In the genomic region with DNA sequence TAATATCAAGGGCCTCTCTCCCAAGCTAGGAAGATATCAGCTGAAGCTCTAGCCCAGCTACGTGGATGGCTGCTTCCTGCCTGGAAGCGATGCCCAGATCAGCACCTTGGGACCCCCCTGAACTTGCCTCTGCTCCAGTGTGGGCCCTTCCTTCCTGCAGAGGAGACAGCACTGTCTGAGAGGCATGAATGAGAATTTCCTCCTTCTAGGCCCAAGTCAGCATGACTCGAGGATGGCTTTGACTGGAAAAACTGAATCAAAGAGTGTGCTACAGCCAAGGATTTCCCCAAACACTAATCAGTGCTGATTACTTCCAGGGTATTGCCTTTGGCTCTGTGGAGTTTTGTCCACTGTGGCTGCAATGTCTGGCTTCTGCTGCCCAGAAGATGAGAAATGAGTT, we compare ENCODE assay signal across 14 cellular contexts. TPM values are rescaled to one million over a fixed set of nuclear protein-coding genes. Genes with fewer than 3 reads are reported as not detected.
DNase-seq lines count a peak whose midpoint lies in the region; ATAC-seq and TF ChIP-seq lines count a peak whose summit lies in the region.
"Had no signal": no experiment of that assay in that cellular context is flagged by ENCODE, and none has a peak within 500 bp of the region (broad histone marks: within the 10 kb centered on the region; RNA-seq: fewer than 3 reads in every experiment).

No MANE protein-coding gene starts in this region.

- H4K20me1 ChIP-seq in IMR-90 (ENCODE audit: insufficient read depth, low read length): peaks cover 58% of the 10 kb centered on the region

- no peaks in the 10 kb centered on the region for H3K36me3 ChIP-seq in IMR-90 (ENCODE audit: control insufficient read depth, insufficient read depth, low read length)
- H3K36me3 ChIP-seq in ascending aorta: no peaks in the 10 kb centered on the region
- no peaks in the 10 kb centered on the region for H3K36me3 ChIP-seq in subcutaneous abdominal adipose tissue (ENCODE audit: control insufficient read depth in 5 of 5, insufficient read depth in 5 of 5, low read length in 5 of 5)
- no peaks in the 10 kb centered on the region for H3K36me3 ChIP-seq in ovary

- H4K5ac ChIP-seq in IMR-90 (ENCODE audit: low read depth, low read length): no peak overlapping the region

- H3K23ac ChIP-seq in IMR-90 (ENCODE audit: low read depth, low read length): peak overlapping the region; percentile 15; the same call in 1 of the 2 replicates

- H3K27ac ChIP-seq in IMR-90 (ENCODE audit: insufficient read depth, low read length) (peak overlapping the region; percentile 31; the same call in 1 of the 2 replicates), ascending aorta (peak overlapping the region; percentile 52 to 71), right cardiac atrium (ENCODE audit: low read length) (peak overlapping the region; percentile 66), subcutaneous abdominal adipose tissue (ENCODE audit: low read depth, low read length) (peak overlapping the region; percentile 79), ovary (no peak overlapping the region)

- peak overlapping the region; percentile 72 for H3K4ac ChIP-seq in IMR-90 (ENCODE audit: low read depth, low read length)

- peak overlapping the region; percentile 17; the same call in 1 of the 3 replicates for H2BK15ac ChIP-seq in IMR-90 (ENCODE audit: low read depth, low read length)

- H3K9me3 ChIP-seq in IMR-90 (ENCODE audit: control insufficient read depth, insufficient read depth, low read length) (no peaks in the 10 kb centered on the region), ascending aorta (no peaks in the 10 kb centered on the region), right cardiac atrium (ENCODE audit: control insufficient read depth, low read length) (no peaks in the 10 kb centered on the region), subcutaneous abdominal adipose tissue (ENCODE audit: control insufficient read depth in 5 of 5, low read length in 5 of 5) (no peaks in the 10 kb centered on the region), ovary (no peaks in the 10 kb centered on the region)
- H3K9me3 ChIP-seq: testis had no signal

- H3K14ac ChIP-seq in IMR-90 (replicated peaks; ENCODE audit: low read depth, low read length): peak overlapping the region; percentile 44; the same call in 1 of the 2 replicates

- H3K9me1 ChIP-seq in IMR-90 (ENCODE audit: insufficient read depth, low read length): peaks cover 42% of the 10 kb centered on the region

- H3K18ac ChIP-seq in IMR-90 (ENCODE audit: low read depth, low read length): 0 out of 2 replicates have a peak overlapping the region, but pooled peaks have one; percentile 20

- TF ChIP-seq POLR2A in IMR-90 (IDR thresholded peaks at IDR 0.05; ENCODE audit: low read depth, low read length) (no peak), ovary (IDR thresholded peaks at IDR 0.05) (no peak)

- no peak for TF ChIP-seq RAD21 in IMR-90 (IDR thresholded peaks at IDR 0.05; ENCODE audit: low read length)

- CTCF ChIA-PET in IMR-90 (lab: Yijun Ruan, JAX): interaction anchor here (0.5 to 0.7 kb wide), 2 partner anchors 12 to 81 kb away, joined by 3 read pairs; no protein-coding TSS in a partner anchor

- WGBS in IMR-90 (ENCODE audit: extremely low coverage in 2 of 2, insufficient read length in 1 of 2), 2 experiments: 80% methylated on average over 1 of the region's 3 CpGs; no CpG with 5 or more reads in 1 of the 2 experiments
- WGBS in right cardiac atrium: 34% methylated on average over 3 of the region's 3 CpGs
- WGBS in ovary, 3 donors: 49 to 69% (median 63%) methylated on average over 3 of the region's 3 CpGs

- TF ChIP-seq CTCF in IMR-90 (conservative IDR thresholded peaks at IDR 0.05; ENCODE audit: low read depth, low read length) (no peak), ascending aorta (IDR thresholded peaks at IDR 0.05) (no peak), ovary (IDR thresholded peaks at IDR 0.05) (no peak)

- H2AK5ac ChIP-seq in IMR-90 (ENCODE audit: low read depth, low read length): peak overlapping the region; percentile 52; the same call in 1 of the 2 replicates

- H2BK5ac ChIP-seq in IMR-90 (ENCODE audit: low read depth, low read length, poor library complexity, severe bottlenecking): peak overlapping the region; percentile 57

- DNase-seq in IMR-90 (peak; percentile 36), ascending aorta (ENCODE audit: low spot score in 2 of 2) (no peak), right cardiac atrium (peak in 1 of 3 donors; percentile 65), COLO829 (ENCODE audit: low spot score) (no peak), ovary (no peak), occipital lobe (lab: John Stamatoyannopoulos, UW) (no peak)
- no peak for DNase-seq in activated CD8-positive, alpha-beta memory T cell treated with anti-CD3 and anti-CD28 coated beads, Interleukin-2, amount 50 U/mL, for 48 hours
- DNase-seq: cortex of kidney; DMS79; NCI-H1436; NK-92 treated with Interleukin-12 subunit alpha and Interleukin-12 subunit beta, amount 100 ng/mL, for 24 hours; stimulated activated CD4-positive, alpha-beta T cell treated with anti-CD3 and anti-CD28 coated beads, Interleukin-4, amount 100 ng/mL, for 1 hour; testis had no signal

- peak overlapping the region; percentile 48; the same call in 1 of the 2 replicates for H4K91ac ChIP-seq in IMR-90 (ENCODE audit: insufficient read depth, low read depth, low read length)

- ATAC-seq in IMR-90 (ENCODE audit: low read depth): no peak
- ATAC-seq in right cardiac atrium: peak; percentile 69 to 76

- in situ Hi-C loops in IMR-90 (cut with MboI; ENCODE audit: low sequenced_read_pairs): no loop called here

- H3K79me1 ChIP-seq in IMR-90 (ENCODE audit: low read depth in 1 of 2, low read length in 2 of 2): peaks cover 15 to 81% of the 10 kb centered on the region in 2 experiments

- H3K4me3 ChIP-seq in IMR-90 (ENCODE audit: insufficient read depth, low read depth, low read length) (no peak overlapping the region), ascending aorta (no peak overlapping the region), right cardiac atrium (ENCODE audit: low read length) (no peak overlapping the region), subcutaneous abdominal adipose tissue (ENCODE audit: low read depth in 1 of 5, low read length in 5 of 5) (no peak overlapping the region), ovary (no peak overlapping the region)
- H3K4me3 ChIP-seq: testis had no signal

- H2AFZ ChIP-seq in IMR-90 (replicated peaks; ENCODE audit: low read length, poor library complexity): peak overlapping the region; percentile 9

- H3K4me1 ChIP-seq in IMR-90 (ENCODE audit: control insufficient read depth, insufficient read depth, low read length) (peaks cover 50% of the 10 kb centered on the region), ascending aorta (peaks cover 29 to 79% of the 10 kb centered on the region in 2 donors), right cardiac atrium (ENCODE audit: control insufficient read depth, insufficient read depth, low read length) (peaks cover 12% of the 10 kb centered on the region), subcutaneous abdominal adipose tissue (ENCODE audit: control insufficient read depth in 5 of 5, insufficient read depth in 5 of 5, low read length in 5 of 5) (peaks cover 6 to 78% (median 41%) of the 10 kb centered on the region in 5 donors), ovary (ENCODE audit: insufficient read depth) (peaks cover 19% of the 10 kb centered on the region)

- H3K4me2 ChIP-seq in IMR-90 (ENCODE audit: low read depth, low read length): no peak overlapping the region

- peak overlapping the region; percentile 22 for H2BK120ac ChIP-seq in IMR-90 (ENCODE audit: low read depth, low read length)

- H3K27me3 ChIP-seq in IMR-90 (ENCODE audit: control insufficient read depth, insufficient read depth, low read length) (no peaks in the 10 kb centered on the region), ascending aorta (no peaks in the 10 kb centered on the region), right cardiac atrium (ENCODE audit: control insufficient read depth, insufficient read depth) (no peaks in the 10 kb centered on the region), subcutaneous abdominal adipose tissue (ENCODE audit: control insufficient read depth in 5 of 5, insufficient read depth in 4 of 5, low read length in 5 of 5) (no peaks in the 10 kb centered on the region), ovary (no peaks in the 10 kb centered on the region)
- H3K27me3 ChIP-seq: testis had no signal

- intact Hi-C loops in IMR-90 (cut with micrococcal nuclease): loop anchor here (10.0 kb wide), 1 partner anchor 780 kb away; no protein-coding TSS in a partner anchor
- intact Hi-C loops in ascending aorta (cut with DNase I): no loop called here
- intact Hi-C loops in right cardiac atrium (cut with DNase I): no loop called here
- intact Hi-C loops in ovary (cut with DNase I): no loop called here

- H2BK20ac ChIP-seq in IMR-90 (ENCODE audit: low read depth, low read length): 0 out of 2 replicates have a peak overlapping the region, but pooled peaks have one; percentile 28

- H3K9ac ChIP-seq in IMR-90 (ENCODE audit: low read depth, low read length) (no peak overlapping the region), subcutaneous abdominal adipose tissue (ENCODE audit: low read length in 5 of 5) (peak overlapping the region in 1 of 5 donors; percentile 19)

- H2AK9ac ChIP-seq in IMR-90 (replicated peaks; ENCODE audit: low read depth, low read length, poor library complexity): no peak overlapping the region

- H4K8ac ChIP-seq in IMR-90 (ENCODE audit: low read depth in 2 of 2, low read length in 2 of 2): peak overlapping the region in 1 of 2 experiments; percentile 60; a peak in 2 of 4 replicates

- TF ChIP-seq EP300 in ovary (IDR thresholded peaks at IDR 0.05): no peak

- dilution Hi-C loops in IMR-90 (cut with HindIII; ENCODE audit: low sequenced_read_pairs, unreplicated experiment): no loop called here

- no peak overlapping the region for H3K56ac ChIP-seq in IMR-90 (ENCODE audit: extremely low read depth, insufficient read depth, low read length)

- POLR2A ChIA-PET in IMR-90 (lab: Charles Lee; ENCODE audit: unreplicated experiment): no interaction called here

- no TSS peak for BruUV-seq in IMR-90 (replicated peaks; lab: Mats Ljungman, UMichigan)

TF ChIP-seq in IMR-90, 13 proteins besides CTCF, POLR2A, EP300 and RAD21:
- TF ChIP-seq MAZ (IDR thresholded peaks at IDR 0.05; ENCODE audit: borderline replicate concordance, low read depth, low read length): no peak
- TF ChIP-seq NFE2L2 (IDR thresholded peaks at IDR 0.05; ENCODE audit: low read depth, low read length): no peak
- no peak for TF ChIP-seq SMC3 (IDR thresholded peaks at IDR 0.05; ENCODE audit: low read depth, low read length)
- TF ChIP-seq CEBPB (IDR thresholded peaks at IDR 0.05; ENCODE audit: low read depth, low read length): no peak
TF ChIP-seq in IMR-90: peak in this region for 0.

RNA-seq across cellular contexts. Expression of gene FLNB, which starts 36.4 kb away (rescaled TPM):
- total RNA-seq in IMR-90 (2012; rRNA removed): 124 and 136 TPM in 2 replicates
- 78.0 and 81.4 TPM in 2 replicates for polyA plus RNA-seq in IMR-90 (2012; rRNA removed)
- polyA plus RNA-seq in IMR-90 (2012; cell fraction: cytosol; rRNA removed): 22.2 and 37.9 TPM in 2 replicates
- polyA plus RNA-seq in IMR-90 (2012; cell fraction: nucleus; rRNA removed; ENCODE audit: low replicate concordance): 338 and 411 TPM in 2 replicates
- 144 TPM for total RNA-seq in ascending aorta
- 10 to 100 TPM; 22.9 to 44.9 (median 29.0) TPM for total RNA-seq in right cardiac atrium
- 36.9 TPM for polyA plus RNA-seq in right cardiac atrium
- 100 to 1,000 TPM in 5 of 7 donors, 10 to 100 TPM in 2; 51.9 to 141 (median 126) TPM for total RNA-seq in ovary
- polyA plus RNA-seq in ovary: 100 to 1,000 TPM in 1 of 2 donors, 10 to 100 TPM in 1; 78.6 to 190 TPM
- total RNA-seq in occipital lobe: 27.6 TPM

Comparison
In these comparisons a context has a peak if more than half of its experiments do, and no peak if none do; other contexts are left out.
1. H3K27ac ChIP-seq: peak in IMR-90 (single experiment), ascending aorta (2 of 2), right cardiac atrium (single experiment) and subcutaneous abdominal adipose tissue (single experiment); none in ovary (0 of 2).